In the genomic region with DNA sequence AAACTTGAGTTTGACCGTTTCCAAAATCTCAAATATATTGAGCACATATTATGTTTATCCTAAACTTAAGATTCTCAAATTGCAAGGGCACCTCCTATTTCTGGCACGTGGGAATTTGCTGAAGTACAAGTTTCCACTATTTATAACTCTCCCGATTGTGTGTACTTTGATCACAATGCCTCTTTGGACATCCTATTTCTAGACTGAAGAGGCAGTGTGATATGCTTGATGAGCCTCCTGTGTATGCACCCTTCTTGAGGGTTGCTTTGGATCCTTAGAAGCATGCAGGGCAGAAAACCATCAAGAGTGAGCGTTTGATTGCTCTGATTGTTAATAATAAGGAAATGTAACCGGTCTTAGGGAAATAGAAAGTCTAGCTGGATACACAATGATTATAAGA, we compare ENCODE assay signal across 22 cellular contexts.
"Had no signal": no experiment of that assay in that cellular context is flagged by ENCODE, and none has a peak within 500 bp of the region (broad histone marks: within the 10 kb centered on the region; RNA-seq: fewer than 3 reads in every experiment).

No MANE protein-coding gene starts in this region.

- H3K9me3 ChIP-seq: ovary, testis, tibial artery had no signal

- DNase-seq: central memory CD4-positive, alpha-beta T cell; effector memory CD4-positive, alpha-beta T cell; foreskin keratinocyte; glutamatergic neuron; kidney; left colon; natural killer cell; occipital lobe; ovary; retina; stimulated activated CD4-positive, alpha-beta T cell treated with anti-CD3 and anti-CD28 coated beads, Interleukin-12 subunit alpha, Interleukin-12 subunit beta, amount 100 ng/mL, for 4 hours; stimulated activated CD4-positive, alpha-beta T cell treated with anti-CD3 and anti-CD28 coated beads, Interleukin-1b, Interleukin-23, amount 100 ng/mL, for 48 hours; stimulated activated CD4-positive, alpha-beta T cell treated with anti-CD3 and anti-CD28 coated beads, Interleukin-4, amount 100 ng/mL, for 1 hour; stimulated activated CD8-positive, alpha-beta memory T cell treated with anti-CD3 and anti-CD28 coated beads, Interleukin-4, amount 100 ng/mL, for 48 hours; stimulated activated naive CD4-positive, alpha-beta T cell; stimulated activated naive CD8-positive, alpha-beta T cell treated with anti-CD3 and anti-CD28 coated beads, Interleukin-15, amount 100 ng/mL, for 72 hours; testis; tibial artery had no signal

- H3K27ac ChIP-seq: esophagus muscularis mucosa, foreskin keratinocyte, ovary, testis, tibial artery had no signal

- H3K4me1 ChIP-seq: esophagus muscularis mucosa, foreskin keratinocyte, testis, tibial artery had no signal

- H3K4me3 ChIP-seq: esophagus muscularis mucosa, lung, ovary, smooth muscle cell, testis, tibial artery had no signal

- ATAC-seq: foreskin keratinocyte; left colon; natural killer cell; sciatic nerve; stimulated activated naive CD8-positive, alpha-beta T cell treated with anti-CD3 and anti-CD28 coated beads, Interleukin-15, amount 100 ng/mL, for 72 hours had no signal

- H3K4me2 ChIP-seq: smooth muscle cell had no signal

- H3K36me3 ChIP-seq: esophagus muscularis mucosa, ovary, tibial artery had no signal

- H3K27me3 ChIP-seq: foreskin keratinocyte, ovary, testis had no signal
